Comparison of ENCODE assay signal across 20 cellular contexts in genomic region chr1:205003358-205004145, GRCh38. TPM values are rescaled to one million over a fixed set of nuclear protein-coding genes. Genes with fewer than 3 reads are reported as not detected.
DNase-seq lines count a peak whose midpoint lies in the region; ATAC-seq, FAIRE-seq and TF ChIP-seq lines count a peak whose summit lies in the region.
"Had no signal": no experiment of that assay in that cellular context is flagged by ENCODE, and none has a peak within 500 bp of the region (broad histone marks: within the 10 kb centered on the region; RNA-seq: fewer than 3 reads in every experiment).

No MANE protein-coding gene starts in this region.

- no peak for FAIRE-seq in GM12891 (lab: Jason Lieb, UNC)

- H4K8ac ChIP-seq in mesendoderm (ENCODE audit: low read depth, low read length), result no peak overlapping the region

- H3K4me2 ChIP-seq in mesendoderm (ENCODE audit: low read length), result no peak overlapping the region

- TF ChIP-seq POLR2A in GM12891 (IDR thresholded peaks at IDR 0.05; ENCODE audit: low read depth, low read length), result no peak

- no peak overlapping the region for H3K18ac ChIP-seq in mesendoderm (ENCODE audit: low read length)

- intact Hi-C loops in activated T-helper 1 cell treated with anti-CD3 and anti-CD28 coated beads, Interleukin-12 subunit alpha, Interleukin-12 subunit beta, Interleukin-2, Interleukin-4 antibody, amounts not matched to agents 30 ng/mL and 10 ng/mL and 1 ng/mL, durations not matched to agents 14 hours and 24 hours and 36 hours (cut with micrococcal nuclease), result no loop called here
- intact Hi-C loops in mucosa of descending colon (cut with DNase I, micrococcal nuclease), result no loop called here

- H3K23ac ChIP-seq in mesendoderm (ENCODE audit: low read length), result no peak overlapping the region

- no peak overlapping the region for H3K4me3 Mint-ChIP-seq in WTC11
- H3K4me3 Mint-ChIP-seq in activated T-helper 1 cell treated with anti-CD3 and anti-CD28 coated beads, Interleukin-12 subunit alpha, Interleukin-12 subunit beta, Interleukin-2, Interleukin-4 antibody, amounts not matched to agents 30 ng/mL and 10 ng/mL and 1 ng/mL, durations not matched to agents 14 hours and 24 hours and 36 hours, result no peak overlapping the region
- H3K4me3 Mint-ChIP-seq: immature natural killer cell, natural killer cell had no signal

- no peak overlapping the region for H2BK120ac ChIP-seq in mesendoderm (ENCODE audit: low read depth, low read length)

- H3K27ac Mint-ChIP-seq in WTC11, result 0 out of 2 replicates have a peak overlapping the region, but pooled peaks have one; percentile 29
- H3K27ac Mint-ChIP-seq in activated T-helper 1 cell treated with anti-CD3 and anti-CD28 coated beads, Interleukin-12 subunit alpha, Interleukin-12 subunit beta, Interleukin-2, Interleukin-4 antibody, amounts not matched to agents 30 ng/mL and 10 ng/mL and 1 ng/mL, durations not matched to agents 14 hours and 24 hours and 36 hours, result no peak overlapping the region
- H3K27ac Mint-ChIP-seq: natural killer cell had no signal

- no peaks in the 10 kb centered on the region for H3K79me2 ChIP-seq in mesendoderm (ENCODE audit: control insufficient read depth, insufficient read depth, low read length)

- CTCF ChIA-PET in WTC11 (lab: Charles Lee), result interaction anchor here (1.2 to 18.7 kb wide), 5 partner anchors 10 to 240 kb away, joined by 3 to 648 read pairs (median 9); no protein-coding TSS in a partner anchor

- H3K56ac ChIP-seq in mesendoderm (ENCODE audit: low read length), result no peak overlapping the region

- H3K36me3 ChIP-seq in HUES48 (ENCODE audit: control insufficient read depth, insufficient read depth, low read length) (no peaks in the 10 kb centered on the region), mesendoderm (ENCODE audit: control insufficient read depth, insufficient read depth, low read length) (no peaks in the 10 kb centered on the region), mucosa of descending colon (ENCODE audit: low read depth) (no peaks in the 10 kb centered on the region)
- H3K36me3 ChIP-seq: ascending aorta, colonic mucosa, MG63, stomach had no signal

- peak overlapping the region; percentile 41; the same call in 1 of the 2 replicates for H3K27ac ChIP-seq in C4-2B
- peak overlapping the region; percentile 15 for H3K27ac ChIP-seq in HUES48 (ENCODE audit: low read depth, low read length)
- H3K27ac ChIP-seq in mesendoderm (ENCODE audit: low read depth, low read length), result no peak overlapping the region
- H3K27ac ChIP-seq: ascending aorta, colonic mucosa, stomach had no signal

- H4K5ac ChIP-seq in mesendoderm (ENCODE audit: low read length), result no peak overlapping the region

- no peak overlapping the region for H3K9ac ChIP-seq in HUES48 (ENCODE audit: low read depth, low read length)
- H3K9ac ChIP-seq in mesendoderm (ENCODE audit: low read length), result no peak overlapping the region

- H3K9me3 ChIP-seq in HUES48 (ENCODE audit: control insufficient read depth, insufficient read depth, low read length) (no peaks in the 10 kb centered on the region), mucosa of descending colon (no peaks in the 10 kb centered on the region)
- H3K9me3 ChIP-seq: ascending aorta, colonic mucosa, MG63, stomach had no signal

- H3K4me1 Mint-ChIP-seq in WTC11, result peaks cover 23% of the 10 kb centered on the region
- no peaks in the 10 kb centered on the region for H3K4me1 Mint-ChIP-seq in activated T-helper 1 cell treated with anti-CD3 and anti-CD28 coated beads, Interleukin-12 subunit alpha, Interleukin-12 subunit beta, Interleukin-2, Interleukin-4 antibody, amounts not matched to agents 30 ng/mL and 10 ng/mL and 1 ng/mL, durations not matched to agents 14 hours and 24 hours and 36 hours (ENCODE audit: low read depth)
- H3K4me1 Mint-ChIP-seq: immature natural killer cell, natural killer cell had no signal

- POLR2A ChIA-PET in WTC11 (lab: Charles Lee), result interaction anchor here (0.9 kb wide), 1 partner anchor 9 kb away, joined by 4 read pairs; no protein-coding TSS in a partner anchor

- no peaks in the 10 kb centered on the region for H3K79me1 ChIP-seq in mesendoderm (ENCODE audit: low read length)

- no peak overlapping the region for H2AK5ac ChIP-seq in mesendoderm (ENCODE audit: low read length)

- H3K36me3 Mint-ChIP-seq in WTC11, result no peaks in the 10 kb centered on the region
- no peaks in the 10 kb centered on the region for H3K36me3 Mint-ChIP-seq in activated T-helper 1 cell treated with anti-CD3 and anti-CD28 coated beads, Interleukin-12 subunit alpha, Interleukin-12 subunit beta, Interleukin-2, Interleukin-4 antibody, amounts not matched to agents 30 ng/mL and 10 ng/mL and 1 ng/mL, durations not matched to agents 14 hours and 24 hours and 36 hours (ENCODE audit: low read depth)
- H3K36me3 Mint-ChIP-seq: immature natural killer cell, natural killer cell had no signal

- H3K27me3 Mint-ChIP-seq in WTC11 (ENCODE audit: low read depth), result peaks cover 70% of the 10 kb centered on the region
- H3K27me3 Mint-ChIP-seq in activated T-helper 1 cell treated with anti-CD3 and anti-CD28 coated beads, Interleukin-12 subunit alpha, Interleukin-12 subunit beta, Interleukin-2, Interleukin-4 antibody, amounts not matched to agents 30 ng/mL and 10 ng/mL and 1 ng/mL, durations not matched to agents 14 hours and 24 hours and 36 hours (ENCODE audit: insufficient read depth), result peaks cover 6% of the 10 kb centered on the region

- no peak for TF ChIP-seq CTCF in C4-2B (conservative IDR thresholded peaks at IDR 0.05)
- no peak for TF ChIP-seq CTCF in WTC11 (IDR thresholded peaks at IDR 0.05)
- TF ChIP-seq CTCF in mucosa of descending colon (IDR thresholded peaks at IDR 0.05), result no peak

- H3K9me3 Mint-ChIP-seq in WTC11, result no peaks in the 10 kb centered on the region
- no peaks in the 10 kb centered on the region for H3K9me3 Mint-ChIP-seq in activated T-helper 1 cell treated with anti-CD3 and anti-CD28 coated beads, Interleukin-12 subunit alpha, Interleukin-12 subunit beta, Interleukin-2, Interleukin-4 antibody, amounts not matched to agents 30 ng/mL and 10 ng/mL and 1 ng/mL, durations not matched to agents 14 hours and 24 hours and 36 hours
- H3K9me3 Mint-ChIP-seq: immature natural killer cell, natural killer cell had no signal

- WGBS in mesendoderm (ENCODE audit: extremely low coverage, insufficient coverage, low lambda C conversion rate), result no CpG with 5 or more reads among the region's 10 CpGs

- H3K4me1 ChIP-seq in HUES48 (ENCODE audit: control insufficient read depth, insufficient read depth, low read length) (peaks cover 18% of the 10 kb centered on the region), mesendoderm (ENCODE audit: control insufficient read depth, low read depth, low read length) (no peaks in the 10 kb centered on the region), mucosa of descending colon (ENCODE audit: low read depth) (no peaks in the 10 kb centered on the region)
- H3K4me1 ChIP-seq: ascending aorta, colonic mucosa, stomach had no signal

- H2BK15ac ChIP-seq in mesendoderm (replicated peaks; ENCODE audit: low read depth), result no peak overlapping the region

- peaks cover 2% of the 10 kb centered on the region; the same call in 1 of the 2 replicates for H3K27me3 ChIP-seq in HUES48 (ENCODE audit: control insufficient read depth, insufficient read depth, low read length)
- H3K27me3 ChIP-seq in mesendoderm (ENCODE audit: insufficient read depth, low read length, poor library complexity), result no peaks in the 10 kb centered on the region
- H3K27me3 ChIP-seq: ascending aorta, colonic mucosa, MG63 had no signal

- no peak overlapping the region for H3K4ac ChIP-seq in mesendoderm (ENCODE audit: low read depth, low read length)

- no peak for DNase-seq in WTC11 (ENCODE audit: low spot score)
- peak; percentile 64 for DNase-seq in mesendoderm
- DNase-seq in GM12891 (ENCODE audit: insufficient read length, low spot score), result no peak
- DNase-seq in activated T-helper 1 cell treated with anti-CD3 and anti-CD28 coated beads, Interleukin-12 subunit alpha, Interleukin-12 subunit beta, Interleukin-2, Interleukin-4 antibody, amounts not matched to agents 30 ng/mL and 10 ng/mL and 1 ng/mL, durations not matched to agents 14 hours and 24 hours and 36 hours (ENCODE audit: low spot score), result no peak
- DNase-seq in mucosa of descending colon, result no peak
- no peak for DNase-seq in activated effector memory CD4-positive, alpha-beta T cell treated with anti-CD3 and anti-CD28 coated beads, Interleukin-2, amount 50 U/mL, for 16 hours
- DNase-seq: activated CD4-positive, CD25-positive, alpha-beta regulatory T cell treated with anti-CD3 and anti-CD28 coated beads, Interleukin-2, amount 50 U/mL, for 72 hours; activated gamma-delta T cell treated with Interleukin-2 at 50 U/mL for 16 hours; Calu3; colonic mucosa; foreskin melanocyte; immature natural killer cell; MG63; natural killer cell; Right ventricle myocardium superior; stomach; T-helper 2 cell had no signal

- no peak overlapping the region for H3K4me3 ChIP-seq in HUES48 (ENCODE audit: low read depth, low read length)
- no peak overlapping the region for H3K4me3 ChIP-seq in mesendoderm (ENCODE audit: low read length)
- H3K4me3 ChIP-seq in mucosa of descending colon, result no peak overlapping the region
- H3K4me3 ChIP-seq: ascending aorta, colonic mucosa, MG63, stomach had no signal

- ATAC-seq in WTC11, result peak; percentile 70
- no peak for ATAC-seq in mucosa of descending colon
- ATAC-seq: natural killer cell had no signal

- H2BK5ac ChIP-seq in mesendoderm (ENCODE audit: low read length), result no peak overlapping the region

TF ChIP-seq in WTC11, 78 proteins besides CTCF, POLR2A, EP300 and RAD21 (continues in another document):
- no peak for TF ChIP-seq E2F5 (CRISPR knock-in tag; IDR thresholded peaks at IDR 0.05)

TF ChIP-seq in GM12891, 5 proteins besides CTCF, POLR2A, EP300 and RAD21:
- TF ChIP-seq SPI1 (IDR thresholded peaks at IDR 0.05; ENCODE audit: low read depth, low read length) (no peak), PAX5 (IDR thresholded peaks at IDR 0.05; ENCODE audit: insufficient read depth, low read length, severe bottlenecking) (no peak), POU2F2 (IDR thresholded peaks at IDR 0.05; ENCODE audit: low read depth, low read length) (no peak), TAF1 (IDR thresholded peaks at IDR 0.05; ENCODE audit: low read depth, low read length) (no peak)

RNA-seq across cellular contexts. Expression of gene CNTN2, which starts 39.5 kb away (rescaled TPM):
- total RNA-seq in WTC11 (2021) (0.89 to 1.3 TPM (median 1.2 TPM) in 3 replicates), mucosa of descending colon (1 to 10 TPM in 1 of 3 donors, under 1 TPM in 2; 0.43 to 6.8 (median 0.51) TPM)
- 0.49 TPM for polyA plus RNA-seq in mesendoderm (2013, experiment 1 of 2)
- 0.53 TPM for polyA plus RNA-seq in mesendoderm (2013, experiment 2 of 2)
- polyA plus RNA-seq in GM12891 (2012; ENCODE audit: low read depth, missing spikeins), result 0.01 TPM
- not detected in 2 replicates for total RNA-seq in activated T-helper 1 cell treated with anti-CD3 and anti-CD28 coated beads, Interleukin-12 subunit alpha, Interleukin-12 subunit beta, Interleukin-2, Interleukin-4 antibody, amounts not matched to agents 30 ng/mL and 10 ng/mL and 1 ng/mL, durations not matched to agents 14 hours and 24 hours and 36 hours
- total RNA-seq: Calu3, natural killer cell had no signal
- polyA plus RNA-seq: immature natural killer cell had no signal
